ENCODE assay signal across 32 cellular contexts in genomic region chr1:65190229-65190628, GRCh38.
"Had no signal": no experiment of that assay in that cellular context is flagged by ENCODE, and none has a peak within 500 bp of the region (broad histone marks: within the 10 kb centered on the region; RNA-seq: fewer than 3 reads in every experiment).

No MANE protein-coding gene starts in this region.

- H3K36me3 ChIP-seq: breast epithelium, MG63, Peyer's patch, SJSA1, WERI-Rb-1 had no signal

- H3K9me3 Mint-ChIP-seq: activated CD4-positive, alpha-beta memory T cell treated with anti-CD3 and anti-CD28 coated beads for 36 hours; activated naive CD8-positive, alpha-beta T cell treated with anti-CD3 and anti-CD28 coated beads for 36 hours; activated T-cell treated with anti-CD3 and anti-CD28 coated beads, Interleukin-2, amount 50 U/mL, for 4 hours; T-helper 1 cell treated with Interleukin-12 subunit alpha and Interleukin-12 subunit beta and Interleukin-4 antibody, amounts not matched to agents 30 μg/mL and 1 μg/mL, for 36 hours had no signal

- H3K27me3 ChIP-seq: ascending aorta, body of pancreas, breast epithelium, MG63, Peyer's patch, SJSA1 had no signal

- H3K27ac ChIP-seq: ascending aorta, body of pancreas, breast epithelium, Peyer's patch, SJSA1, WERI-Rb-1 had no signal

- H3K4me1 ChIP-seq: body of pancreas, breast epithelium, Peyer's patch, SJSA1 had no signal

- H3K9ac ChIP-seq: SK-N-SH had no signal

- H3K9me3 ChIP-seq: ascending aorta, body of pancreas, breast epithelium, MG63, Peyer's patch, SJSA1, SK-N-SH had no signal

- H3K27me3 Mint-ChIP-seq: activated CD4-positive, alpha-beta T cell treated with anti-CD3 and anti-CD28 coated beads, Interleukin-2, amount 10 ng/mL, durations not matched to agents 7 days and 5 days; activated naive CD8-positive, alpha-beta T cell treated with anti-CD3 and anti-CD28 coated beads for 36 hours had no signal

- H3K4me3 Mint-ChIP-seq: activated CD4-positive, alpha-beta memory T cell treated with anti-CD3 and anti-CD28 coated beads for 36 hours; activated CD4-positive, alpha-beta T cell treated with anti-CD3 and anti-CD28 coated beads, Interleukin-2, amount 10 ng/mL, durations not matched to agents 7 days and 5 days; activated naive CD8-positive, alpha-beta T cell treated with anti-CD3 and anti-CD28 coated beads for 36 hours; activated T-cell treated with anti-CD3 and anti-CD28 coated beads, Interleukin-2, amount 50 U/mL, for 4 hours; T-helper 1 cell treated with Interleukin-12 subunit alpha and Interleukin-12 subunit beta and Interleukin-4 antibody, amounts not matched to agents 30 μg/mL and 1 μg/mL, for 36 hours had no signal

- H3K4me3 ChIP-seq: ascending aorta, body of pancreas, breast epithelium, MG63, Peyer's patch, SJSA1 had no signal

- H3K4me2 ChIP-seq: SK-N-SH had no signal

- H3K4me1 Mint-ChIP-seq: activated naive CD8-positive, alpha-beta T cell treated with anti-CD3 and anti-CD28 coated beads for 36 hours had no signal

- DNase-seq: activated CD4-positive, alpha-beta memory T cell treated with anti-CD3 and anti-CD28 coated beads for 36 hours; activated CD4-positive, alpha-beta T cell treated with anti-CD3 and anti-CD28 coated beads, Interleukin-2, amount 10 ng/mL, durations not matched to agents 7 days and 5 days; activated CD8-positive, alpha-beta memory T cell treated with anti-CD3 and anti-CD28 coated beads, Interleukin-2, amount 50 U/mL, for 4 hours; activated effector memory CD4-positive, alpha-beta T cell treated with Interleukin-2 at 50 U/mL for 16 hours; activated naive CD4-positive, alpha-beta T cell; activated naive CD4-positive, alpha-beta T cell treated with anti-CD3 and anti-CD28 coated beads, Interleukin-2, amount 50 U/mL, for 16 hours; activated naive CD8-positive, alpha-beta T cell treated with anti-CD3 and anti-CD28 coated beads for 36 hours; activated T-cell treated with anti-CD3 and anti-CD28 coated beads for 4 hours; activated T-cell treated with anti-CD3 and anti-CD28 coated beads, Interleukin-2, amount 50 U/mL, for 4 hours; amygdala; body of pancreas; Karpas-422; KBM-7; MG63; NCI-H1048; NCI-H1105 treated with DMSO at 0.1 percent for 48 hours; NCI-H1436; NCI-H1694; NCI-H2029; NCI-H345; NCI-H524 treated with DMSO at 0.1 percent for 48 hours; PC-3; Peyer's patch; RPMI8226; SHP77 treated with DMSO at 0.1 percent for 48 hours; SK-N-SH; T-helper 9 cell; WERI-Rb-1 had no signal

- H3K27ac Mint-ChIP-seq: activated CD4-positive, alpha-beta memory T cell treated with anti-CD3 and anti-CD28 coated beads for 36 hours; activated CD4-positive, alpha-beta T cell treated with anti-CD3 and anti-CD28 coated beads, Interleukin-2, amount 10 ng/mL, durations not matched to agents 7 days and 5 days; activated naive CD8-positive, alpha-beta T cell treated with anti-CD3 and anti-CD28 coated beads for 36 hours; T-helper 1 cell treated with Interleukin-12 subunit alpha and Interleukin-12 subunit beta and Interleukin-4 antibody, amounts not matched to agents 30 μg/mL and 1 μg/mL, for 36 hours had no signal
